In the genomic region with DNA sequence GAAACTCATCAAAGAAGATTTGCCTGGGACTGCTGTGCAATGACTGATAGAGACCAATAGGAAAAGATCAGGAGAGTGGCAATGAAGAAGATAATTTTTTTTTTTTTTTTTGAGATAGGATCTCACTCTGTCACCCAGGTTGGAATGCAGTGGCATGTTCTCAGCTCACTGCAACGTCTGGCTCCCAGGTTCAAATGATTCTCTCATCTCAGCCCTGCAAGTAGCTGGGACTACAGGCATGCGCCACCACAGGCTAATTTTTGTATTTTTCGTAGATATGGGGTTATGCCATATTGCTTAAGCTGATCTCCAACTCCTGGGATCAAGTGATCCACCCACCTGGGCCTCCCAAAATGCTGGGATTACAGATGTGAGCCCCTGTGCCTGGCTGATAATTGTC, we compare ENCODE assay signal across 3 cellular contexts.
TF ChIP-seq lines count a peak whose summit lies in the region.

No MANE protein-coding gene starts in this region.

TF ChIP-seq in K562, 482 proteins besides CTCF, POLR2A, EP300 and RAD21 (continues in another document):
- TF ChIP-seq MAFK (IDR thresholded peaks at IDR 0.05; ENCODE audit: low read length) (no peak), KLF16 (IDR thresholded peaks at IDR 0.05) (no peak), ILF3 (IDR thresholded peaks at IDR 0.05; ENCODE audit: borderline replicate concordance) (no peak), ZNF444 (CRISPR knock-in tag; IDR thresholded peaks at IDR 0.05) (no peak), MEF2A (IDR thresholded peaks at IDR 0.05; ENCODE audit: control insufficient read depth, low read depth, low read length) (no peak), OTX1 (CRISPR knock-in tag; IDR thresholded peaks at IDR 0.05) (no peak), TBP (optimal IDR thresholded peaks at IDR 0.05; ENCODE audit: low read depth, low read length) (no peak), ZNF785 (CRISPR knock-in tag; IDR thresholded peaks at IDR 0.05) (no peak), COPS2 (conservative IDR thresholded peaks at IDR 0.05) (no peak)
- TF ChIP-seq, protein P1, sequence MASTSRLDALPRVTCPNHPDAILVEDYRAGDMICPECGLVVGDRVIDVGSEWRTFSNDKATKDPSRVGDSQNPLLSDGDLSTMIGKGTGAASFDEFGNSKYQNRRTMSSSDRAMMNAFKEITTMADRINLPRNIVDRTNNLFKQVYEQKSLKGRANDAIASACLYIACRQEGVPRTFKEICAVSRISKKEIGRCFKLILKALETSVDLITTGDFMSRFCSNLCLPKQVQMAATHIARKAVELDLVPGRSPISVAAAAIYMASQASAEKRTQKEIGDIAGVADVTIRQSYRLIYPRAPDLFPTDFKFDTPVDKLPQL (IDR thresholded peaks at IDR 0.05; ENCODE audit: extremely low read depth, insufficient read length): no peak
- TF ChIP-seq, protein P2, sequence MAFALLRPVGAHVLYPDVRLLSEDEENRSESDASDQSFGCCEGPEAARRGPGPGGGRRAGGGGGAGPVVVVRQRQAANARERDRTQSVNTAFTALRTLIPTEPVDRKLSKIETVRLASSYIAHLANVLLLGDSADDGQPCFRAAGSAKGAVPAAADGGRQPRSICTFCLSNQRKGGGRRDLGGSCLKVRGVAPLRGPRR (CRISPR knock-in tag; IDR thresholded peaks at IDR 0.05): no peak
- TF ChIP-seq, protein P3, sequence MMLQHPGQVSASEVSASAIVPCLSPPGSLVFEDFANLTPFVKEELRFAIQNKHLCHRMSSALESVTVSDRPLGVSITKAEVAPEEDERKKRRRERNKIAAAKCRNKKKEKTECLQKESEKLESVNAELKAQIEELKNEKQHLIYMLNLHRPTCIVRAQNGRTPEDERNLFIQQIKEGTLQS (IDR thresholded peaks at IDR 0.05): no peak
- TF ChIP-seq, protein P3 (CRISPR knock-in tag; conservative IDR thresholded peaks at IDR 0.05): no peak
- TF ChIP-seq, protein P4, sequence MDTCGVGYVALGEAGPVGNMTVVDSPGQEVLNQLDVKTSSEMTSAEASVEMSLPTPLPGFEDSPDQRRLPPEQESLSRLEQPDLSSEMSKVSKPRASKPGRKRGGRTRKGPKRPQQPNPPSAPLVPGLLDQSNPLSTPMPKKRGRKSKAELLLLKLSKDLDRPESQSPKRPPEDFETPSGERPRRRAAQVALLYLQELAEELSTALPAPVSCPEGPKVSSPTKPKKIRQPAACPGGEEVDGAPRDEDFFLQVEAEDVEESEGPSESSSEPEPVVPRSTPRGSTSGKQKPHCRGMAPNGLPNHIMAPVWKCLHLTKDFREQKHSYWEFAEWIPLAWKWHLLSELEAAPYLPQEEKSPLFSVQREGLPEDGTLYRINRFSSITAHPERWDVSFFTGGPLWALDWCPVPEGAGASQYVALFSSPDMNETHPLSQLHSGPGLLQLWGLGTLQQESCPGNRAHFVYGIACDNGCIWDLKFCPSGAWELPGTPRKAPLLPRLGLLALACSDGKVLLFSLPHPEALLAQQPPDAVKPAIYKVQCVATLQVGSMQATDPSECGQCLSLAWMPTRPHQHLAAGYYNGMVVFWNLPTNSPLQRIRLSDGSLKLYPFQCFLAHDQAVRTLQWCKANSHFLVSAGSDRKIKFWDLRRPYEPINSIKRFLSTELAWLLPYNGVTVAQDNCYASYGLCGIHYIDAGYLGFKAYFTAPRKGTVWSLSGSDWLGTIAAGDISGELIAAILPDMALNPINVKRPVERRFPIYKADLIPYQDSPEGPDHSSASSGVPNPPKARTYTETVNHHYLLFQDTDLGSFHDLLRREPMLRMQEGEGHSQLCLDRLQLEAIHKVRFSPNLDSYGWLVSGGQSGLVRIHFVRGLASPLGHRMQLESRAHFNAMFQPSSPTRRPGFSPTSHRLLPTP (IDR thresholded peaks at IDR 0.05; ENCODE audit: borderline replicate concordance, extremely low read depth, insufficient read length): no peak

TF ChIP-seq in H1, 55 proteins besides CTCF, POLR2A, EP300 and RAD21:
- no peak for TF ChIP-seq TAF1 (IDR thresholded peaks at IDR 0.05; ENCODE audit: low read depth, low read length)

TF ChIP-seq in GM23338, 12 proteins besides CTCF, POLR2A, EP300 and RAD21:
- TF ChIP-seq POLR2AphosphoS5 (IDR thresholded peaks at IDR 0.05; ENCODE audit: low read depth) (no peak), NANOG (IDR thresholded peaks at IDR 0.05; ENCODE audit: borderline replicate concordance) (no peak)
TF ChIP-seq in GM23338: peak in this region for 0.
